Comparison of ENCODE assay signal across 1 cellular context in genomic region chr1:248863011-248863881, GRCh38.
TF ChIP-seq lines count a peak whose summit lies in the region.

No MANE protein-coding gene starts in this region.

TF ChIP-seq in HepG2, 621 proteins besides CTCF, POLR2A, EP300 and RAD21 (continued from another document and continues in another):
- TF ChIP-seq ZIK1 (CRISPR knock-in tag; IDR thresholded peaks at IDR 0.05; ENCODE audit: borderline replicate concordance, low read depth) (no peak), DR1 (CRISPR knock-in tag; IDR thresholded peaks at IDR 0.05) (peak; percentile 77; the same call in 1 of the 2 replicates), JUNB (CRISPR knock-in tag; IDR thresholded peaks at IDR 0.05; ENCODE audit: borderline replicate concordance) (no peak), MBD4 (IDR thresholded peaks at IDR 0.05; ENCODE audit: borderline replicate concordance, low read length) (no peak), CAMTA2 (CRISPR knock-in tag; IDR thresholded peaks at IDR 0.05; ENCODE audit: borderline replicate concordance) (no peak), ZNF709 (CRISPR knock-in tag; IDR thresholded peaks at IDR 0.05) (peak; percentile 68; the same call in 1 of the 2 replicates), ARNT2 (CRISPR knock-in tag; IDR thresholded peaks at IDR 0.05; ENCODE audit: low read depth) (peak; percentile 75), TBX3 (IDR thresholded peaks at IDR 0.05; ENCODE audit: borderline replicate concordance) (no peak), KAT8 (CRISPR knock-in tag; IDR thresholded peaks at IDR 0.05) (peak; percentile 42; the same call in 1 of the 2 replicates), MTF2 (CRISPR knock-in tag; IDR thresholded peaks at IDR 0.05; ENCODE audit: borderline replicate concordance) (peak; percentile 89), DZIP1 (CRISPR knock-in tag; IDR thresholded peaks at IDR 0.05) (0 out of 2 replicates have a peak, but pooled peaks have one; percentile 37), HNRNPK (IDR thresholded peaks at IDR 0.05; ENCODE audit: low read depth, low read length, poor library complexity, severe bottlenecking) (no peak), ZNF512B (CRISPR knock-in tag; IDR thresholded peaks at IDR 0.05; ENCODE audit: borderline replicate concordance) (peak; percentile 84; the same call in 1 of the 2 replicates), ZNF570 (CRISPR knock-in tag; IDR thresholded peaks at IDR 0.05; ENCODE audit: borderline replicate concordance) (no peak), SPEN (CRISPR knock-in tag; IDR thresholded peaks at IDR 0.05; ENCODE audit: low read depth) (peak; percentile 81), MIER2 (CRISPR knock-in tag; IDR thresholded peaks at IDR 0.05) (no peak), TP53 (CRISPR knock-in tag; conservative IDR thresholded peaks at IDR 0.05) (no peak), CREB3 (CRISPR knock-in tag; IDR thresholded peaks at IDR 0.05) (no peak), ATF5 (CRISPR knock-in tag; IDR thresholded peaks at IDR 0.05; ENCODE audit: low read depth) (no peak), NFE2L1 (CRISPR knock-in tag; IDR thresholded peaks at IDR 0.05; ENCODE audit: borderline replicate concordance) (no peak), EEA1 (CRISPR knock-in tag; IDR thresholded peaks at IDR 0.05; ENCODE audit: borderline replicate concordance) (no peak; the same call in 1 of the 2 replicates), ZFP36L1 (CRISPR knock-in tag; IDR thresholded peaks at IDR 0.05) (0 out of 2 replicates have a peak, but pooled peaks have one; percentile 78), IKZF4 (CRISPR knock-in tag; IDR thresholded peaks at IDR 0.05; ENCODE audit: borderline replicate concordance, low read depth, not compliant biosample characterization) (peak; percentile 22), FOXK2 (IDR thresholded peaks at IDR 0.05) (no peak), ZNF670 (CRISPR knock-in tag; IDR thresholded peaks at IDR 0.05; ENCODE audit: borderline replicate concordance) (0 out of 2 replicates have a peak, but pooled peaks have one; percentile 51), ZNF335 (CRISPR knock-in tag; IDR thresholded peaks at IDR 0.05) (no peak), KLF16 (CRISPR knock-in tag; IDR thresholded peaks at IDR 0.05) (peak in 1 of 2 experiments; percentile 51; a peak in 1 of 4 replicates), ZNF543 (CRISPR knock-in tag; IDR thresholded peaks at IDR 0.05) (no peak), ZNF3 (CRISPR knock-in tag; IDR thresholded peaks at IDR 0.05) (no peak), ZNF773 (CRISPR knock-in tag; IDR thresholded peaks at IDR 0.05; ENCODE audit: borderline replicate concordance) (no peak), CC2D1A (CRISPR knock-in tag; IDR thresholded peaks at IDR 0.05) (no peak), ZNF746 (CRISPR knock-in tag; IDR thresholded peaks at IDR 0.05) (peak; percentile 82), CHD4 (IDR thresholded peaks at IDR 0.05; ENCODE audit: borderline replicate concordance, low read length) (no peak), ZNF850 (CRISPR knock-in tag; conservative IDR thresholded peaks at IDR 0.05) (no peak), DNMT3B (CRISPR knock-in tag; conservative IDR thresholded peaks at IDR 0.05) (no peak), AKAP8 (CRISPR knock-in tag; IDR thresholded peaks at IDR 0.05) (no peak), ZSCAN29 (CRISPR knock-in tag; conservative IDR thresholded peaks at IDR 0.05) (no peak)
- TF ChIP-seq, protein P1, sequence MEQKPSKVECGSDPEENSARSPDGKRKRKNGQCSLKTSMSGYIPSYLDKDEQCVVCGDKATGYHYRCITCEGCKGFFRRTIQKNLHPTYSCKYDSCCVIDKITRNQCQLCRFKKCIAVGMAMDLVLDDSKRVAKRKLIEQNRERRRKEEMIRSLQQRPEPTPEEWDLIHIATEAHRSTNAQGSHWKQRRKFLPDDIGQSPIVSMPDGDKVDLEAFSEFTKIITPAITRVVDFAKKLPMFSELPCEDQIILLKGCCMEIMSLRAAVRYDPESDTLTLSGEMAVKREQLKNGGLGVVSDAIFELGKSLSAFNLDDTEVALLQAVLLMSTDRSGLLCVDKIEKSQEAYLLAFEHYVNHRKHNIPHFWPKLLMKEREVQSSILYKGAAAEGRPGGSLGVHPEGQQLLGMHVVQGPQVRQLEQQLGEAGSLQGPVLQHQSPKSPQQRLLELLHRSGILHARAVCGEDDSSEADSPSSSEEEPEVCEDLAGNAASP (CRISPR knock-in tag; IDR thresholded peaks at IDR 0.05; ENCODE audit: borderline replicate concordance) = no peak
- TF ChIP-seq, protein P2, sequence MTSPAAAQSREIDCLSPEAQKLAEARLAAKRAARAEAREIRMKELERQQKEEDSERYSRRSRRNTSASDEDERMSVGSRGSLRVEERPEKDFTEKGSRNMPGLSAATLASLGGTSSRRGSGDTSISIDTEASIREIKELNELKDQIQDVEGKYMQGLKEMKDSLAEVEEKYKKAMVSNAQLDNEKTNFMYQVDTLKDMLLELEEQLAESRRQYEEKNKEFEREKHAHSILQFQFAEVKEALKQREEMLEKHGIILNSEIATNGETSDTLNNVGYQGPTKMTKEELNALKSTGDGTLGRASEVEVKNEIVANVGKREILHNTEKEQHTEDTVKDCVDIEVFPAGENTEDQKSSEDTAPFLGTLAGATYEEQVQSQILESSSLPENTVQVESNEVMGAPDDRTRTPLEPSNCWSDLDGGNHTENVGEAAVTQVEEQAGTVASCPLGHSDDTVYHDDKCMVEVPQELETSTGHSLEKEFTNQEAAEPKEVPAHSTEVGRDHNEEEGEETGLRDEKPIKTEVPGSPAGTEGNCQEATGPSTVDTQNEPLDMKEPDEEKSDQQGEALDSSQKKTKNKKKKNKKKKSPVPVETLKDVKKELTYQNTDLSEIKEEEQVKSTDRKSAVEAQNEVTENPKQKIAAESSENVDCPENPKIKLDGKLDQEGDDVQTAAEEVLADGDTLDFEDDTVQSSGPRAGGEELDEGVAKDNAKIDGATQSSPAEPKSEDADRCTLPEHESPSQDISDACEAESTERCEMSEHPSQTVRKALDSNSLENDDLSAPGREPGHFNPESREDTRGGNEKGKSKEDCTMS (CRISPR knock-in tag; conservative IDR thresholded peaks at IDR 0.05) = no peak
- TF ChIP-seq, protein P3, sequence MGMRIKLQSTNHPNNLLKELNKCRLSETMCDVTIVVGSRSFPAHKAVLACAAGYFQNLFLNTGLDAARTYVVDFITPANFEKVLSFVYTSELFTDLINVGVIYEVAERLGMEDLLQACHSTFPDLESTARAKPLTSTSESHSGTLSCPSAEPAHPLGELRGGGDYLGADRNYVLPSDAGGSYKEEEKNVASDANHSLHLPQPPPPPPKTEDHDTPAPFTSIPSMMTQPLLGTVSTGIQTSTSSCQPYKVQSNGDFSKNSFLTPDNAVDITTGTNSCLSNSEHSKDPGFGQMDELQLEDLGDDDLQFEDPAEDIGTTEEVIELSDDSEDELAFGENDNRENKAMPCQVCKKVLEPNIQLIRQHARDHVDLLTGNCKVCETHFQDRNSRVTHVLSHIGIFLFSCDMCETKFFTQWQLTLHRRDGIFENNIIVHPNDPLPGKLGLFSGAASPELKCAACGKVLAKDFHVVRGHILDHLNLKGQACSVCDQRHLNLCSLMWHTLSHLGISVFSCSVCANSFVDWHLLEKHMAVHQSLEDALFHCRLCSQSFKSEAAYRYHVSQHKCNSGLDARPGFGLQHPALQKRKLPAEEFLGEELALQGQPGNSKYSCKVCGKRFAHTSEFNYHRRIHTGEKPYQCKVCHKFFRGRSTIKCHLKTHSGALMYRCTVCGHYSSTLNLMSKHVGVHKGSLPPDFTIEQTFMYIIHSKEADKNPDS (CRISPR knock-in tag; IDR thresholded peaks at IDR 0.05) = 0 out of 2 replicates have a peak, but pooled peaks have one; percentile 34
- TF ChIP-seq, protein P4, sequence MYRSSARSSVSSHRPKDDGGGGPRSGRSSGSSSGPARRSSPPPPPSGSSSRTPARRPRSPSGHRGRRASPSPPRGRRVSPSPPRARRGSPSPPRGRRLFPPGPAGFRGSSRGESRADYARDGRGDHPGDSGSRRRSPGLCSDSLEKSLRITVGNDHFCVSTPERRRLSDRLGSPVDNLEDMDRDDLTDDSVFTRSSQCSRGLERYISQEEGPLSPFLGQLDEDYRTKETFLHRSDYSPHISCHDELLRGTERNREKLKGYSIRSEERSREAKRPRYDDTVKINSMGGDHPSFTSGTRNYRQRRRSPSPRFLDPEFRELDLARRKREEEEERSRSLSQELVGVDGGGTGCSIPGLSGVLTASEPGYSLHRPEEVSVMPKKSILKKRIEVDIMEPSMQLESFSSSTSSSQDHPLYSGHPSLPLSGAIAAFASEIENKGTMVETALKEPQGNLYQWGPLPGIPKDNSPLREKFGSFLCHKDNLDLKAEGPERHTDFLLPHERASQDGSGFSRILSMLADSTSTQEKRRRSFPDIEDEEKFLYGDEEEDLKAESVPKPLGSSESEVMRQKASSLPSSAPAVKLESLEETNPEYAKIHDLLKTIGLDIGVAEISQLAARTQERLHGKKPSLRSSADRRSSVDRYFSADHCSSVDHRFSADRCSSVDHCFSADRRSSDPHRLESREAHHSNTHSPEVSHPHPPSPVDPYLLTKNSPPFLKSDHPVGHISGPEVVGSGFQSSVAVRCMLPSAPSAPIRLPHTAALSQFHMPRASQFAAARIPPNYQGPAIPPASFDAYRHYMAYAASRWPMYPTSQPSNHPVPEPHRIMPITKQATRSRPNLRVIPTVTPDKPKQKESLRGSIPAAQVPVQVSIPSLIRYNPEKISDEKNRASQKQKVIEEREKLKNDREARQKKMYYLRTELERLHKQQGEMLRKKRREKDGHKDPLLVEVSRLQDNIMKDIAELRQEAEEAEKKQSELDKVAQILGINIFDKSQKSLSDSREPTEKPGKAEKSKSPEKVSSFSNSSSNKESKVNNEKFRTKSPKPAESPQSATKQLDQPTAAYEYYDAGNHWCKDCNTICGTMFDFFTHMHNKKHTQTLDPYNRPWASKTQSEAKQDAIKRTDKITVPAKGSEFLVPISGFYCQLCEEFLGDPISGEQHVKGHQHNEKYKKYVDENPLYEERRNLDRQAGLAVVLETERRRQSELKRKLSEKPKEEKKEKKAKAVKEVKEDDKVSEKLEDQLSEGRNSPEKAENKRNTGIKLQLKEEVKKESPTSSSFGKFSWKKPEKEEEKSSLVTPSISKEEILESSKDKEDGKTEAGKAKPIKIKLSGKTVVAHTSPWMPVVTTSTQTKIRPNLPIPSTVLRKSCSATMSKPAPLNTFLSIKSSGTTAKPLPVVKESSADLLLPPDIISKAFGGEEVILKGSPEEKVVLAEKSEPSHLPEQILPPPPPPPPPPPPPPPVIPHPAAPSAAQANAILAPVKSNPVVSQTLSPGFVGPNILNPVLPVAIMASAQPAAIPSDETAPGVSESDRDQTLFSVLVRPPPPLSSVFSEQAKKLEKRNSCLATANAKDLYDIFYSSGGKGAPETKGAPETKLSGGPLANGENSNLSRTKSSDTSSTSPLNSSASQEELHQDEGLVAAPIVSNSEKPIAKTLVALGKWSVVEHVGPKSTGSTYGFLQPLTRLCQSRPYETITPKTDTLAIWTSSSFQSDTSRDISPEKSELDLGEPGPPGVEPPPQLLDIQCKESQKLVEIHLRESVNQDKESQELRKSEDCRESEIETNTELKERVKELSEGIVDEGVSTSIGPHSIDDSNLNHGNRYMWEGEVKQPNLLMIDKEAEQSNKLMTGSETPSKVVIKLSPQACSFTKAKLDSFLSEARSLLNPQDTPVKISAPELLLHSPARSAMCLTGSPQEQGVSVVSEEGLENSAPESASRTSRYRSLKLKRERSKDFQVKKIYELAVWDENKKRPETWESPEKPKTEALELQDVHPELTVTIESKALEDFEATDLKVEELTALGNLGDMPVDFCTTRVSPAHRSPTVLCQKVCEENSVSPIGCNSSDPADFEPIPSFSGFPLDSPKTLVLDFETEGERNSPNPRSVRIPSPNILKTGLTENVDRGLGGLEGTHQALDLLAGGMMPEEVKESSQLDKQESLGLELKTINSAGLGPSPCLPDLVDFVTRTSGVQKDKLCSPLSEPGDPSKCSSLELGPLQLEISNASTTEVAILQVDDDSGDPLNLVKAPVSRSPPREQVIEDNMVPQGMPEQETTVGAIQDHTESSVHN (CRISPR knock-in tag; IDR thresholded peaks at IDR 0.05) = no peak
